24 cellular contexts compared by ENCODE assay signal in genomic region chr4:3689576-3690551, GRCh38.
"Had no signal": no experiment of that assay in that cellular context is flagged by ENCODE, and none has a peak within 500 bp of the region (broad histone marks: within the 10 kb centered on the region; RNA-seq: fewer than 3 reads in every experiment).

No MANE protein-coding gene starts in this region.

- H3K4me3 ChIP-seq: colonic mucosa, skin epidermis had no signal

- H3K36me3 ChIP-seq: colonic mucosa, WERI-Rb-1 had no signal

- H3K9me3 Mint-ChIP-seq: activated T-helper 1 cell treated with anti-CD3 and anti-CD28 coated beads, Interleukin-12 subunit alpha, Interleukin-12 subunit beta, Interleukin-2, Interleukin-4 antibody, amounts not matched to agents 30 ng/mL and 10 ng/mL and 1 ng/mL, durations not matched to agents 14 hours and 24 hours and 36 hours; endodermal cell; stimulated activated naive CD8-positive, alpha-beta T cell treated with anti-CD3 and anti-CD28 coated beads, Interleukin-15, amount 100 ng/mL, for 72 hours had no signal

- H3K4me3 Mint-ChIP-seq: activated T-helper 1 cell treated with anti-CD3 and anti-CD28 coated beads, Interleukin-12 subunit alpha, Interleukin-12 subunit beta, Interleukin-2, Interleukin-4 antibody, amounts not matched to agents 30 ng/mL and 10 ng/mL and 1 ng/mL, durations not matched to agents 14 hours and 24 hours and 36 hours; brain; endodermal cell; naive thymus-derived CD8-positive, alpha-beta T cell; stimulated activated naive CD8-positive, alpha-beta T cell treated with anti-CD3 and anti-CD28 coated beads, Interleukin-15, amount 100 ng/mL, for 72 hours had no signal

- H3K9me3 ChIP-seq: colonic mucosa had no signal

- H3K27ac ChIP-seq: colonic mucosa, skin epidermis, WERI-Rb-1 had no signal

- H3K27ac Mint-ChIP-seq: activated T-helper 1 cell treated with anti-CD3 and anti-CD28 coated beads, Interleukin-12 subunit alpha, Interleukin-12 subunit beta, Interleukin-2, Interleukin-4 antibody, amounts not matched to agents 30 ng/mL and 10 ng/mL and 1 ng/mL, durations not matched to agents 14 hours and 24 hours and 36 hours; brain; endodermal cell had no signal

- H3K4me1 Mint-ChIP-seq: endodermal cell; naive thymus-derived CD8-positive, alpha-beta T cell; stimulated activated naive CD8-positive, alpha-beta T cell treated with anti-CD3 and anti-CD28 coated beads, Interleukin-15, amount 100 ng/mL, for 72 hours had no signal

- DNase-seq: activated CD4-positive, alpha-beta T cell treated with anti-CD3 and anti-CD28 coated beads, Interleukin-2, amount 50 U/mL, for 4 hours; activated gamma-delta T cell treated with Interleukin-2 at 50 U/mL for 16 hours; activated T-cell treated with anti-CD3 and anti-CD28 coated beads for 4 hours; central memory CD4-positive, alpha-beta T cell; colonic mucosa; endodermal cell; erythroblast; foreskin melanocyte; hypothalamus; islet precursor cell; mesenchymal stem cell; nucleus accumbens; stimulated activated CD4-positive, alpha-beta T cell treated with anti-CD3 and anti-CD28 coated beads, Interleukin-15, amount 100 ng/mL, for 24 hours; stimulated activated CD4-positive, alpha-beta T cell treated with anti-CD3 and anti-CD28 coated beads, Interleukin-2, amount 100 ng/mL, for 48 hours; stimulated activated naive CD8-positive, alpha-beta T cell treated with anti-CD3 and anti-CD28 coated beads, Interleukin-15, amount 100 ng/mL, for 72 hours; SW 1271; T-helper 2 cell; trophoblast cell had no signal

- H3K4me1 ChIP-seq: colonic mucosa had no signal

- H3K36me3 Mint-ChIP-seq: brain; naive thymus-derived CD8-positive, alpha-beta T cell had no signal

- H3K27me3 ChIP-seq: colonic mucosa had no signal

- ATAC-seq: left lobe of liver; naive thymus-derived CD8-positive, alpha-beta T cell; stimulated activated naive CD8-positive, alpha-beta T cell treated with anti-CD3 and anti-CD28 coated beads, Interleukin-15, amount 100 ng/mL, for 72 hours had no signal
